In the genomic region with DNA sequence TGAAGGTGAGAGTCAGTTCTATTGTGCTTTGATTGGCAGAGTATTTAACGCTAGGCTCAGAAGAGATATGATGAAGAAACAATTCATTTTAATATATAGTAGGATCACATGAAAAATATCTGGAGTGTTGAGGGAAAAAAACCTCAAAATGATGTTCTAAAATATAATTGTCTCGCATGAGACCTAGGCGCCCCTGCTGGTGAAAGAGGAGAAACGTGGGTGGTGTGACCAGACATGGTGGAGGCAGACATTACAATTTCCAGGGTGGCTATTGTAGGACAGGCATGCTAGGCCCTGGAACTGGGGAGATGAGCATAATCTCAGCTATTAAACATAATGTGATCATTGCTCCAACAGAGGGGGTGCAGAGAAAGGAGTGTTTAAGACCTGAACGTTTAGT, we compare ENCODE assay signal across 24 cellular contexts.
DNase-seq lines count a peak whose midpoint lies in the region; ATAC-seq and TF ChIP-seq lines count a peak whose summit lies in the region.
"Had no signal": no experiment of that assay in that cellular context is flagged by ENCODE, and none has a peak within 500 bp of the region (broad histone marks: within the 10 kb centered on the region; RNA-seq: fewer than 3 reads in every experiment).

No MANE protein-coding gene starts in this region.

- H3K9ac ChIP-seq in DND-41 (ENCODE audit: low read depth, low read length), result no peak overlapping the region
- no peak overlapping the region for H3K9ac ChIP-seq in H9 (ENCODE audit: extremely low read depth, insufficient read length, low read length)
- no peak overlapping the region for H3K9ac ChIP-seq in OCI-LY3 (ENCODE audit: low read length)

- H4K8ac ChIP-seq in H9 (replicated peaks; ENCODE audit: insufficient read length, low read depth, low read length), result no peak overlapping the region

- H3K36me3 ChIP-seq in DND-41 (ENCODE audit: insufficient read depth, low read length) (no peaks in the 10 kb centered on the region), OCI-LY3 (replicated peaks; ENCODE audit: low read depth, low read length) (no peaks in the 10 kb centered on the region), osteoblast (ENCODE audit: insufficient read depth, low read length) (no peaks in the 10 kb centered on the region)
- H3K36me3 ChIP-seq: gastrocnemius medialis, prostate gland, stomach, upper lobe of right lung had no signal

- H3K23me2 ChIP-seq in H9 (ENCODE audit: insufficient read length, low read depth, low read length, poor library complexity, severe bottlenecking), result no peaks in the 10 kb centered on the region

- no peak overlapping the region for H3T11ph ChIP-seq in H9 (ENCODE audit: low read length)

- no peak overlapping the region for H3K18ac ChIP-seq in H9 (ENCODE audit: insufficient read length, low read depth, low read length)

- ATAC-seq in DND-41 (ENCODE audit: insufficient read depth, low read depth), result no peak
- ATAC-seq in activated CD4-positive, CD25-positive, alpha-beta regulatory T cell treated with anti-CD3 and anti-CD28 coated beads, Interleukin-2, amount 50 U/mL, for 24 hours, result no peak
- ATAC-seq: gastrocnemius medialis, left colon, upper lobe of right lung had no signal

- no peak overlapping the region for H2BK12ac ChIP-seq in H9 (ENCODE audit: insufficient read length, low read depth, low read length)

- no peak overlapping the region for H2BK5ac ChIP-seq in H9 (ENCODE audit: insufficient read length, low read length)

- H3K27me3 ChIP-seq in DND-41 (ENCODE audit: insufficient read depth, low read length, poor library complexity) (no peaks in the 10 kb centered on the region), H9 (ENCODE audit: insufficient read depth, low read length) (no peaks in the 10 kb centered on the region), OCI-LY3 (ENCODE audit: low read depth, low read length) (no peaks in the 10 kb centered on the region), osteoblast (ENCODE audit: insufficient read depth, low read length) (no peaks in the 10 kb centered on the region)
- H3K27me3 ChIP-seq: gastrocnemius medialis, stomach, upper lobe of right lung had no signal

- no peak for DNase-seq in DND-41
- DNase-seq in H9, result no peak
- no peak for DNase-seq in epithelial cell of proximal tubule (ENCODE audit: low read depth)
- no peak for DNase-seq in osteoblast (ENCODE audit: insufficient read length, low spot score, missing footprints)
- no peak for DNase-seq in SIG-M5 treated with dmso at 0.1 percent for 504 hours (lab: John Stamatoyannopoulos, UW; ENCODE audit: unreplicated experiment)
- DNase-seq in hepatic stellate cell (ENCODE audit: low spot score), result no peak
- DNase-seq: Calu3, dorsolateral prefrontal cortex, erythroblast, gastrocnemius medialis, GF-D8, left colon, NCI-H1092, NCI-H82, stomach, T-helper 9 cell, upper lobe of right lung had no signal

- H3K27ac Mint-ChIP-seq in H9, result no peak overlapping the region; a peak in 1 of 7 replicates
- H3K27ac Mint-ChIP-seq: activated T-helper 2 cell treated with anti-CD3 and anti-CD28 coated beads, Interferon-gamma antibody, Interleukin-2, Interleukin-4, amounts not matched to agents 10 μg/mL and 5 μg/mL and 100 μg/mL, durations not matched to agents 14 hours and 24 hours and 36 hours; nephron had no signal

- no peaks in the 10 kb centered on the region; a peak in 1 of 7 replicates for H3K36me3 Mint-ChIP-seq in H9 (ENCODE audit: insufficient read depth in 1 of 3, low read depth in 3 of 3)
- H3K36me3 Mint-ChIP-seq: IgD-negative memory B cell had no signal

- H2BK15ac ChIP-seq in H9 (ENCODE audit: low read depth, low read length), result no peak overlapping the region

- H3K14ac ChIP-seq in H9 (ENCODE audit: insufficient read depth, low read length), result no peak overlapping the region

- H3K4me3 ChIP-seq in DND-41 (ENCODE audit: low read depth in 1 of 2, low read length in 2 of 2) (no peak overlapping the region), OCI-LY3 (ENCODE audit: low read length) (no peak overlapping the region), epithelial cell of proximal tubule (ENCODE audit: low read depth, low read length) (no peak overlapping the region), osteoblast (ENCODE audit: insufficient read depth, low read length) (no peak overlapping the region)
- H3K4me3 ChIP-seq: dorsolateral prefrontal cortex, gastrocnemius medialis, prostate gland, skin epidermis, stomach, upper lobe of right lung had no signal

- TF ChIP-seq CTCF in DND-41 (IDR thresholded peaks at IDR 0.05; ENCODE audit: borderline replicate concordance, extremely low read depth, low read length, poor library complexity, severe bottlenecking) (peak; percentile 28), H9 (conservative IDR thresholded peaks at IDR 0.05) (peak; percentile 54), OCI-LY3 (IDR thresholded peaks at IDR 0.05; ENCODE audit: low read depth, low read length) (peak; percentile 46), epithelial cell of proximal tubule (conservative IDR thresholded peaks at IDR 0.05; ENCODE audit: low read depth, low read length) (peak; percentile 23), osteoblast (IDR thresholded peaks at IDR 0.05; ENCODE audit: extremely low read depth, low read depth, low read length) (no peak)

- H3K4ac ChIP-seq in H9 (ENCODE audit: low read depth, low read length), result no peak overlapping the region

- H3K27me3 Mint-ChIP-seq in H9 (ENCODE audit: low read depth), result no peaks in the 10 kb centered on the region
- H3K27me3 Mint-ChIP-seq: IgD-negative memory B cell had no signal

- H3K27ac ChIP-seq in DND-41 (ENCODE audit: low read length) (no peak overlapping the region), H9 (ENCODE audit: insufficient read length, low read depth, low read length) (no peak overlapping the region), OCI-LY3 (ENCODE audit: low read length) (no peak overlapping the region), osteoblast (ENCODE audit: low read depth, low read length) (no peak overlapping the region)
- H3K27ac ChIP-seq: dorsolateral prefrontal cortex, gastrocnemius medialis, prostate gland, skin epidermis, stomach, upper lobe of right lung had no signal

- H3K4me1 Mint-ChIP-seq in H9, result peaks cover 15 to 16% of the 10 kb centered on the region in 2 experiments

- H2AFZ ChIP-seq in DND-41 (ENCODE audit: low read depth, low read length) (no peak overlapping the region), H9 (ENCODE audit: low read length) (no peak overlapping the region), OCI-LY3 (ENCODE audit: low read depth, low read length) (no peak overlapping the region), osteoblast (ENCODE audit: low read length) (no peak overlapping the region)

- no peak overlapping the region for H2BK120ac ChIP-seq in H9 (ENCODE audit: low read depth, low read length, poor library complexity, severe bottlenecking)

- no peak overlapping the region for H2AK5ac ChIP-seq in H9 (ENCODE audit: insufficient read length, low read length)

- H3K9me3 ChIP-seq in DND-41 (ENCODE audit: insufficient read depth, low read length, severe bottlenecking) (no peaks in the 10 kb centered on the region), H9 (ENCODE audit: control insufficient read depth, low read depth, low read length) (no peaks in the 10 kb centered on the region), OCI-LY3 (ENCODE audit: insufficient read depth, low read length) (no peaks in the 10 kb centered on the region), osteoblast (ENCODE audit: low read depth, low read length) (no peaks in the 10 kb centered on the region)
- H3K9me3 ChIP-seq: gastrocnemius medialis, prostate gland, upper lobe of right lung had no signal

- H3K23ac ChIP-seq in H9 (ENCODE audit: insufficient read length, low read depth, low read length), result no peak overlapping the region

- H3K79me1 ChIP-seq in H9 (ENCODE audit: insufficient read depth, low read depth, low read length, poor library complexity, severe bottlenecking), result no peaks in the 10 kb centered on the region

- H4K91ac ChIP-seq in H9 (ENCODE audit: insufficient read length, low read depth, low read length), result no peak overlapping the region

- no peak overlapping the region for H3K56ac ChIP-seq in H9 (ENCODE audit: insufficient read length, low read depth, low read length)

- H3K4me1 ChIP-seq in DND-41 (ENCODE audit: insufficient read depth, low read length) (no peaks in the 10 kb centered on the region), H9 (ENCODE audit: insufficient read depth, low read length) (no peaks in the 10 kb centered on the region), OCI-LY3 (ENCODE audit: low read length) (no peaks in the 10 kb centered on the region), osteoblast (ENCODE audit: insufficient read depth, low read length) (no peaks in the 10 kb centered on the region)
- H3K4me1 ChIP-seq: gastrocnemius medialis, prostate gland, stomach, upper lobe of right lung had no signal

- H2BK20ac ChIP-seq in H9 (ENCODE audit: low read depth, low read length, poor library complexity, severe bottlenecking), result no peak overlapping the region

- H3K4me2 ChIP-seq in DND-41 (ENCODE audit: insufficient read depth, low read length), result no peak overlapping the region
- H3K4me2 ChIP-seq in H9 (ENCODE audit: insufficient read depth, insufficient read length, low read length), result no peak overlapping the region
- no peak overlapping the region for H3K4me2 ChIP-seq in OCI-LY3 (ENCODE audit: low read length)
- H3K4me2 ChIP-seq in osteoblast (ENCODE audit: insufficient read depth, low read length), result no peak overlapping the region

- no peaks in the 10 kb centered on the region for H3K9me3 Mint-ChIP-seq in H9
- H3K9me3 Mint-ChIP-seq: activated T-helper 2 cell treated with anti-CD3 and anti-CD28 coated beads, Interferon-gamma antibody, Interleukin-2, Interleukin-4, amounts not matched to agents 10 μg/mL and 5 μg/mL and 100 μg/mL, durations not matched to agents 14 hours and 24 hours and 36 hours; nephron had no signal

- H3K79me2 ChIP-seq in DND-41 (ENCODE audit: insufficient read depth, low read length), result no peaks in the 10 kb centered on the region
- H3K79me2 ChIP-seq in H9 (ENCODE audit: insufficient read depth, low read length), result no peaks in the 10 kb centered on the region
- H3K79me2 ChIP-seq in OCI-LY3 (ENCODE audit: low read length), result no peaks in the 10 kb centered on the region
- no peaks in the 10 kb centered on the region for H3K79me2 ChIP-seq in osteoblast (ENCODE audit: insufficient read depth, low read length)

- WGBS in H9 (ENCODE audit: extremely low coverage, insufficient read length, low lambda C conversion rate), result no CpG with 5 or more reads among the region's 5 CpGs

- H4K20me1 ChIP-seq in DND-41 (ENCODE audit: insufficient read depth, low read length) (no peaks in the 10 kb centered on the region), H9 (ENCODE audit: control insufficient read depth, insufficient read depth, insufficient read length) (no peaks in the 10 kb centered on the region), OCI-LY3 (ENCODE audit: insufficient read depth, low read length) (no peaks in the 10 kb centered on the region), osteoblast (ENCODE audit: insufficient read depth, low read length) (no peaks in the 10 kb centered on the region)

- no peak overlapping the region for H4K5ac ChIP-seq in H9 (ENCODE audit: insufficient read length, low read depth, low read length)

- H3K4me3 Mint-ChIP-seq in H9, result no peak overlapping the region
- H3K4me3 Mint-ChIP-seq: IgD-negative memory B cell, nephron had no signal
